Comparison of ENCODE assay signal across 9 cellular contexts in genomic region chr4:177596035-177596434, GRCh38.
DNase-seq lines count a peak whose midpoint lies in the region; ATAC-seq and TF ChIP-seq lines count a peak whose summit lies in the region.
"Had no signal": no experiment of that assay in that cellular context is flagged by ENCODE, and none has a peak within 500 bp of the region (broad histone marks: within the 10 kb centered on the region; RNA-seq: fewer than 3 reads in every experiment).

No MANE protein-coding gene starts in this region.

- H3K4me1 ChIP-seq in PC-9 (replicated peaks; ENCODE audit: insufficient read depth) (peaks cover 9% of the 10 kb centered on the region; the same call in 1 of the 2 replicates), gastrocnemius medialis (no peaks in the 10 kb centered on the region), OCI-LY7 (ENCODE audit: insufficient read depth, low read length, poor library complexity, severe bottlenecking) (no peaks in the 10 kb centered on the region)

- H3K79me2 ChIP-seq in PC-9 (ENCODE audit: low read depth) (no peaks in the 10 kb centered on the region), OCI-LY7 (ENCODE audit: insufficient read depth, low read depth, low read length) (no peaks in the 10 kb centered on the region)

- DNase-seq in PC-9 (peak; percentile 75), dermis blood vessel endothelial cell (peak; percentile 0), gastrocnemius medialis (peak; percentile 4 to 37), OCI-LY7 (ENCODE audit: low spot score) (no peak), H7 (no peak), NCI-H524 treated with DMSO at 0.1 percent for 48 hours (lab: John Stamatoyannopoulos, UW) (no peak), cerebellar cortex (ENCODE audit: low spot score) (no peak)

- intact Hi-C loops in PC-9 (cut with micrococcal nuclease; ENCODE audit: unreplicated experiment) (no loop called here), gastrocnemius medialis (cut with DNase I; ENCODE audit: low total_unique reads) (no loop called here), OCI-LY7 (cut with micrococcal nuclease; ENCODE audit: unreplicated experiment) (no loop called here)

- no TSS peak for BruUV-seq in PC-9 (replicated peaks; lab: Mats Ljungman, UMichigan)
- BruUV-seq in OCI-LY7 (replicated peaks; lab: Mats Ljungman, UMichigan), result no TSS peak

- POLR2A ChIA-PET in PC-9 (lab: Charles Lee; ENCODE audit: unreplicated experiment) (no interaction called here), OCI-LY7 (lab: Charles Lee) (interaction anchor here (0.6 kb wide), 1 partner anchor 750 kb away, joined by 3 read pairs; no protein-coding TSS in a partner anchor)

- H3K27ac ChIP-seq in PC-9 (no peak overlapping the region), gastrocnemius medialis (no peak overlapping the region), OCI-LY7 (ENCODE audit: low read depth, low read length, poor library complexity, severe bottlenecking) (no peak overlapping the region)
- H3K27ac ChIP-seq: HL-60 had no signal

- H3K4me2 ChIP-seq in PC-9 (no peak overlapping the region), OCI-LY7 (ENCODE audit: low read length) (no peak overlapping the region)

- no peak for TF ChIP-seq POLR2A in gastrocnemius medialis (IDR thresholded peaks at IDR 0.05)

- no peaks in the 10 kb centered on the region for H4K20me1 ChIP-seq in PC-9 (ENCODE audit: insufficient read depth)
- no peaks in the 10 kb centered on the region for H4K20me1 ChIP-seq in OCI-LY7 (ENCODE audit: insufficient read depth, low read length)

- TF ChIP-seq CTCF in PC-9 (conservative IDR thresholded peaks at IDR 0.05) (no peak), gastrocnemius medialis (IDR thresholded peaks at IDR 0.05 in 4 of 5, conservative IDR thresholded peaks at IDR 0.05 in 1 of 5) (no peak), OCI-LY7 (conservative IDR thresholded peaks at IDR 0.05; ENCODE audit: low read length) (no peak)

- H3K4me3 ChIP-seq in PC-9 (no peak overlapping the region), gastrocnemius medialis (no peak overlapping the region), OCI-LY7 (ENCODE audit: low read depth, low read length, poor library complexity, severe bottlenecking) (no peak overlapping the region), H7 (ENCODE audit: insufficient read depth, low read depth, low read length) (no peak overlapping the region)

- H3K9me3 ChIP-seq in PC-9 (ENCODE audit: insufficient read depth, low read depth) (no peaks in the 10 kb centered on the region), gastrocnemius medialis (no peaks in the 10 kb centered on the region), OCI-LY7 (ENCODE audit: low read length) (no peaks in the 10 kb centered on the region)

- no peaks in the 10 kb centered on the region; the same call in 1 of the 2 replicates for H3F3A ChIP-seq in PC-9 (ENCODE audit: insufficient read depth, low read depth)

- H3K36me3 ChIP-seq in PC-9 (ENCODE audit: low read depth) (no peaks in the 10 kb centered on the region), gastrocnemius medialis (no peaks in the 10 kb centered on the region), OCI-LY7 (ENCODE audit: insufficient read depth, low read length) (no peaks in the 10 kb centered on the region), H7 (replicated peaks; ENCODE audit: control insufficient read depth, insufficient read depth, low read length) (no peaks in the 10 kb centered on the region)

- in situ Hi-C loops in gastrocnemius medialis (cut with MboI; ENCODE audit: low sequenced_read_pairs in 4 of 4), result no loop called here

- ATAC-seq in GM21576 (IDR thresholded peaks at IDR 0.05; ENCODE audit: unreplicated experiment) (peak; percentile 54), gastrocnemius medialis (peak; percentile 64 to 82)

- CTCF ChIA-PET in PC-9 (lab: Charles Lee), result no interaction called here
- CTCF ChIA-PET in OCI-LY7 (lab: Charles Lee; ENCODE audit: unreplicated experiment), result no interaction called here

- no peak overlapping the region for H2AFZ ChIP-seq in PC-9
- H2AFZ ChIP-seq in OCI-LY7 (ENCODE audit: low read length), result no peak overlapping the region

- H3K27me3 ChIP-seq in PC-9 (ENCODE audit: insufficient read depth, low read depth) (no peaks in the 10 kb centered on the region), gastrocnemius medialis (no peaks in the 10 kb centered on the region), H7 (ENCODE audit: control insufficient read depth, insufficient read depth, low read length) (no peaks in the 10 kb centered on the region)

- H3K9me2 ChIP-seq in PC-9 (ENCODE audit: insufficient read depth) (no peaks in the 10 kb centered on the region), OCI-LY7 (ENCODE audit: insufficient read depth, low read length) (no peaks in the 10 kb centered on the region)

Comparison
In these comparisons a context has a peak if more than half of its experiments do, and no peak if none do; other contexts are left out.
1. DNase-seq: peak in PC-9 (2 of 2), dermis blood vessel endothelial cell (single experiment) and gastrocnemius medialis (2 of 2); none in OCI-LY7 (single experiment), H7 (single experiment), NCI-H524 treated with DMSO at 0.1 percent for 48 hours (single experiment) and cerebellar cortex (single experiment).